8 cellular contexts compared by ENCODE assay signal in genomic region chr19:54391589-54392061, GRCh38. TPM values are rescaled to one million over a fixed set of nuclear protein-coding genes. Genes with fewer than 3 reads are reported as not detected.
DNase-seq lines count a peak whose midpoint lies in the region; ATAC-seq lines count a peak whose summit lies in the region.
"Had no signal": no experiment of that assay in that cellular context is flagged by ENCODE, and none has a peak within 500 bp of the region (broad histone marks: within the 10 kb centered on the region; RNA-seq: fewer than 3 reads in every experiment).

No MANE protein-coding gene starts in this region.

- H3K4me2 ChIP-seq in BLaER1, result peak overlapping the region; percentile 93

- H3K4me1 ChIP-seq in BLaER1, result peaks cover 61% of the 10 kb centered on the region
- no peaks in the 10 kb centered on the region; the same call in 1 of the 2 replicates for H3K4me1 ChIP-seq in SJCRH30

- H3K36me3 ChIP-seq in BLaER1 (no peaks in the 10 kb centered on the region), SJCRH30 (no peaks in the 10 kb centered on the region)
- H3K36me3 ChIP-seq: right atrium auricular region had no signal

- DNase-seq in KBM-7 (peak; percentile 40), cerebellar cortex (ENCODE audit: low spot score) (peak; percentile 11), SJCRH30 (no peak), hypothalamus (lab: John Stamatoyannopoulos, UW) (no peak)
- DNase-seq: cortex of kidney had no signal

- peak overlapping the region; percentile 6; the same call in 1 of the 2 replicates for H3K9ac ChIP-seq in BLaER1

- H4K20me1 ChIP-seq in BLaER1, result no peaks in the 10 kb centered on the region

- H3K9me3 ChIP-seq in BLaER1 (peaks cover 9% of the 10 kb centered on the region), SJCRH30 (replicated peaks) (no peaks in the 10 kb centered on the region)
- H3K9me3 ChIP-seq: right atrium auricular region had no signal

- H3K27me3 ChIP-seq in BLaER1 (no peaks in the 10 kb centered on the region), SJCRH30 (peaks cover 11% of the 10 kb centered on the region)
- H3K27me3 ChIP-seq: right atrium auricular region had no signal

- H3K27ac ChIP-seq in BLaER1 (peak overlapping the region; percentile 46; the same call in 1 of the 2 replicates), SJCRH30 (no peak overlapping the region)
- H3K27ac ChIP-seq: right atrium auricular region had no signal

- in situ Hi-C loops in KBM-7 (cut with MboI; ENCODE audit: low pct_unique_long_range_greater_than_20kb, low sequenced_read_pairs), result no loop called here

- H3K4me3 ChIP-seq in BLaER1 (no peak overlapping the region), SJCRH30 (no peak overlapping the region)
- H3K4me3 ChIP-seq: right atrium auricular region had no signal

- ATAC-seq in HG02763 (IDR thresholded peaks at IDR 0.05; ENCODE audit: unreplicated experiment), result no peak

RNA-seq across cellular contexts. Expression of gene TTYH1, which starts 23.6 kb away (rescaled TPM):
- total RNA-seq in SJCRH30 (2014; rRNA removed; shearing (Covaris generic)), result not detected in 2 replicates

RNA-seq across cellular contexts. Expression of gene LAIR1, which starts 26.9 kb away (rescaled TPM):
- total RNA-seq in SJCRH30 (2014; rRNA removed; shearing (Covaris generic)), result not detected in 2 replicates

RNA-seq across cellular contexts. Expression of gene LILRA4, which starts 52.7 kb away (rescaled TPM):
- not detected in 2 replicates for total RNA-seq in SJCRH30 (2014; rRNA removed; shearing (Covaris generic))
- total RNA-seq: right atrium auricular region had no signal

RNA-seq across cellular contexts. Expression of gene LENG8, which starts 57.4 kb away (rescaled TPM):
- 18.9 and 25.6 TPM in 2 replicates for total RNA-seq in SJCRH30 (2014; rRNA removed; shearing (Covaris generic))

Comparison
In these comparisons a context has a peak if more than half of its experiments do, and no peak if none do; other contexts are left out.
1. DNase-seq: peak in KBM-7 (single experiment) and cerebellar cortex (single experiment); none in SJCRH30 (0 of 2) and hypothalamus (0 of 51).